23 cellular contexts compared by ENCODE assay signal in the genomic region with DNA sequence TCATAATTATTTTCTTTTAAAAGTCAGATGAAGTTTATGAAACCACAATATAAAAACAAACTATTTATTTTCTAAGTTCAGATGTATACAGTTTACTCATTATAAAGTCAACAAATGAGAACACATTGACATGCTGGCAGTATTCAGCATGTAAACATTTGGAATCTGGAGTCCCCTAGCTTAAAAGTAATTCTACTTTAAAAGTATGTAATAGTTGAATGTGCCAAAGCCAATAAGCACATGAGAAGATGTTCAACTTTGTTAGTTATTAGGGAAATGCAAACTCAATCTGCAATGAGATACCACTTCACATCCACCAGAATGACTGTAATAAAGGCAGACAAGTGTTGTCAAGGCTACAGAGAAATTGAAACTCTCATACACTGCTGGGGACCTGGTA.
DNase-seq lines count a peak whose midpoint lies in the region; ATAC-seq and TF ChIP-seq lines count a peak whose summit lies in the region.
"Had no signal": no experiment of that assay in that cellular context is flagged by ENCODE, and none has a peak within 500 bp of the region (broad histone marks: within the 10 kb centered on the region; RNA-seq: fewer than 3 reads in every experiment).

No MANE protein-coding gene starts in this region.

- TF ChIP-seq CTCF in left ventricle myocardium inferior (IDR thresholded peaks at IDR 0.05; ENCODE audit: borderline replicate concordance) = no peak
- TF ChIP-seq CTCF in LNCaP clone FGC (IDR thresholded peaks at IDR 0.05; ENCODE audit: control insufficient read depth, extremely low read depth, insufficient read depth) = no peak

- peaks cover 83% of the 10 kb centered on the region for H3K4me1 ChIP-seq in left ventricle myocardium inferior
- H3K4me1 ChIP-seq: A549 had no signal

- ATAC-seq in left ventricle myocardium superior = no peak
- no peak for ATAC-seq in HG03108 (IDR thresholded peaks at IDR 0.05; ENCODE audit: unreplicated experiment)
- ATAC-seq in GM19463 (IDR thresholded peaks at IDR 0.05; ENCODE audit: unreplicated experiment) = no peak
- ATAC-seq: A549, GM12878 had no signal

- peak overlapping the region; percentile 62 for H3K27ac ChIP-seq in left ventricle myocardium inferior (replicated peaks)
- H3K27ac ChIP-seq: 22Rv1; A549; BLaER1 treated with 17β-estradiol and CSF1 and Interleukin-3, amounts not matched to agents 10 nM and 100 nM had no signal

- intact Hi-C loops in left ventricle myocardium inferior (cut with micrococcal nuclease) (no loop called here), left ventricle myocardium superior (cut with micrococcal nuclease) (no loop called here)

- DNase-seq in NCI-H2171 treated with DMSO at 0.1 percent for 48 hours (lab: John Stamatoyannopoulos, UW) (peak; percentile 14), NCI-H2171 (lab: John Stamatoyannopoulos, UW) (no peak), left ventricle myocardium inferior (no peak), left ventricle myocardium superior (no peak), LNCaP clone FGC (ENCODE audit: low read depth) (peak; percentile 95)
- DNase-seq: AML-193; CD4-positive, alpha-beta memory T cell; CD4-positive, CD25-positive, alpha-beta regulatory T cell; CD8-positive, alpha-beta memory T cell; COR-L47; DMS 273 treated with DMSO at 0.1 percent for 48 hours; DMS153; DMS53; DMS79; DND-41; EL; GDM1 had no signal

- H3K4me3 ChIP-seq in left ventricle myocardium inferior (peak overlapping the region; percentile 17), LNCaP clone FGC (ENCODE audit: low read depth, low read length) (no peak overlapping the region)
- H3K4me3 ChIP-seq: A549; BLaER1 treated with 17β-estradiol and CSF1 and Interleukin-3, amounts not matched to agents 10 nM and 100 nM; GM12878 had no signal

- H3K9me3 ChIP-seq in left ventricle myocardium inferior (replicated peaks) = no peaks in the 10 kb centered on the region
- H3K9me3 ChIP-seq: A549 had no signal

- no peaks in the 10 kb centered on the region for H3K36me3 ChIP-seq in left ventricle myocardium inferior
- H3K36me3 ChIP-seq: BLaER1 treated with 17β-estradiol and CSF1 and Interleukin-3, amounts not matched to agents 10 nM and 100 nM had no signal

- H3K27me3 ChIP-seq in left ventricle myocardium inferior (ENCODE audit: low read depth) = no peaks in the 10 kb centered on the region

Comparison
In these comparisons a context has a peak if more than half of its experiments do, and no peak if none do; other contexts are left out.
1. DNase-seq: peak in NCI-H2171 treated with DMSO at 0.1 percent for 48 hours (single experiment) and LNCaP clone FGC (single experiment); none in NCI-H2171 (single experiment), left ventricle myocardium inferior (single experiment) and left ventricle myocardium superior (single experiment).